24 cellular contexts compared by ENCODE assay signal in genomic region chr1:169048043-169048442, GRCh38. TPM values are rescaled to one million over a fixed set of nuclear protein-coding genes. Genes with fewer than 3 reads are reported as not detected.
DNase-seq lines count a peak whose midpoint lies in the region; ATAC-seq, FAIRE-seq and TF ChIP-seq lines count a peak whose summit lies in the region.
"Had no signal": no experiment of that assay in that cellular context is flagged by ENCODE, and none has a peak within 500 bp of the region (broad histone marks: within the 10 kb centered on the region; RNA-seq: fewer than 3 reads in every experiment).

No MANE protein-coding gene starts in this region.

- intact Hi-C loops in activated CD8-positive, alpha-beta T cell treated with anti-CD3 and anti-CD28 coated beads for 36 hours (cut with micrococcal nuclease): no loop called here
- intact Hi-C loops in dendritic cell treated with granulocyte-macrophage colony-stimulating factor and Interleukin-4, amounts not matched to agents 40 ng/mL and 50 ng/mL, for 4 days (cut with micrococcal nuclease): no loop called here
- intact Hi-C loops in CD4-positive, alpha-beta T cell (cut with DNase I, micrococcal nuclease): no loop called here

- peak overlapping the region; percentile 65 for H3K27ac Mint-ChIP-seq in activated CD8-positive, alpha-beta T cell treated with anti-CD3 and anti-CD28 coated beads for 36 hours
- no peak overlapping the region for H3K27ac Mint-ChIP-seq in activated CD8-positive, alpha-beta T cell treated with anti-CD3 and anti-CD28 coated beads, Interleukin-2, amount 10 ng/mL, durations not matched to agents 7 days and 5 days
- peak overlapping the region; percentile 51 for H3K27ac Mint-ChIP-seq in dendritic cell treated with granulocyte-macrophage colony-stimulating factor and Interleukin-4, amounts not matched to agents 40 ng/mL and 50 ng/mL, for 4 days
- no peak overlapping the region for H3K27ac Mint-ChIP-seq in CD4-positive, alpha-beta T cell
- H3K27ac Mint-ChIP-seq: activated B cell treated with CpG ODN at 0.5 μM for 24 hours had no signal

- WGBS in small intestine, 3 donors: 60 to 65% (median 60%) methylated on average over 3 of the region's 3 CpGs

- H3K4me3 ChIP-seq in small intestine (ENCODE audit: low read depth in 1 of 2, low read length in 2 of 2): no peak overlapping the region
- no peak overlapping the region for H3K4me3 ChIP-seq in BE2C (ENCODE audit: low read depth, low read length)
- H3K4me3 ChIP-seq: K562, psoas muscle, spleen, thyroid gland had no signal

- FAIRE-seq in small intestine (lab: Jason Lieb, UNC): no peak
- FAIRE-seq: A204.1, endometrium, K562, keratinocyte had no signal

- no peak for TF ChIP-seq CTCF in activated CD8-positive, alpha-beta T cell treated with anti-CD3 and anti-CD28 coated beads for 36 hours (IDR thresholded peaks at IDR 0.05)
- TF ChIP-seq CTCF in BE2C (IDR thresholded peaks at IDR 0.05; ENCODE audit: low read depth, low read length): no peak
- no peak for TF ChIP-seq CTCF in CD4-positive, alpha-beta T cell (IDR thresholded peaks at IDR 0.05)

- DNase-seq in activated CD8-positive, alpha-beta T cell treated with anti-CD3 and anti-CD28 coated beads for 36 hours: no peak
- no peak for DNase-seq in activated CD8-positive, alpha-beta T cell treated with anti-CD3 and anti-CD28 coated beads, Interleukin-2, amount 10 ng/mL, durations not matched to agents 7 days and 5 days
- peak; percentile 21 for DNase-seq in OCI-M1 (lab: John Stamatoyannopoulos, UW)
- DNase-seq in small intestine: peak; percentile 70
- no peak for DNase-seq in BE2C
- no peak for DNase-seq in CD4-positive, alpha-beta T cell
- DNase-seq: activated B cell treated with CpG ODN at 0.5 μM for 24 hours, C1 segment of cervical spinal cord, DMS53, H7, hippocampal formation, NCI-H1105, NCI-H69, psoas muscle, Right ventricle myocardium superior, spleen, thyroid gland had no signal

- H3K4me3 Mint-ChIP-seq in activated CD8-positive, alpha-beta T cell treated with anti-CD3 and anti-CD28 coated beads for 36 hours: no peak overlapping the region
- H3K4me3 Mint-ChIP-seq in activated CD8-positive, alpha-beta T cell treated with anti-CD3 and anti-CD28 coated beads, Interleukin-2, amount 10 ng/mL, durations not matched to agents 7 days and 5 days: no peak overlapping the region
- H3K4me3 Mint-ChIP-seq in dendritic cell treated with granulocyte-macrophage colony-stimulating factor and Interleukin-4, amounts not matched to agents 40 ng/mL and 50 ng/mL, for 4 days: no peak overlapping the region
- no peak overlapping the region for H3K4me3 Mint-ChIP-seq in CD4-positive, alpha-beta T cell
- H3K4me3 Mint-ChIP-seq: activated B cell treated with CpG ODN at 0.5 μM for 24 hours, neural crest cell had no signal

- H3K9me3 Mint-ChIP-seq in activated CD8-positive, alpha-beta T cell treated with anti-CD3 and anti-CD28 coated beads for 36 hours: no peaks in the 10 kb centered on the region
- peaks cover 6% of the 10 kb centered on the region for H3K9me3 Mint-ChIP-seq in activated CD8-positive, alpha-beta T cell treated with anti-CD3 and anti-CD28 coated beads, Interleukin-2, amount 10 ng/mL, durations not matched to agents 7 days and 5 days (ENCODE audit: insufficient read depth)
- no peaks in the 10 kb centered on the region for H3K9me3 Mint-ChIP-seq in dendritic cell treated with granulocyte-macrophage colony-stimulating factor and Interleukin-4, amounts not matched to agents 40 ng/mL and 50 ng/mL, for 4 days
- H3K9me3 Mint-ChIP-seq in CD4-positive, alpha-beta T cell: no peaks in the 10 kb centered on the region
- H3K9me3 Mint-ChIP-seq: activated B cell treated with CpG ODN at 0.5 μM for 24 hours, neural crest cell had no signal

- no peak overlapping the region for H3K27ac ChIP-seq in small intestine (ENCODE audit: low read depth in 1 of 2, low read length in 1 of 2)
- no peak overlapping the region for H3K27ac ChIP-seq in CD4-positive, alpha-beta T cell (ENCODE audit: low read depth, low read length)
- H3K27ac ChIP-seq: psoas muscle, spleen, thyroid gland had no signal

- POLR2A ChIA-PET in activated CD8-positive, alpha-beta T cell treated with anti-CD3 and anti-CD28 coated beads for 36 hours (lab: Charles Lee): no interaction called here
- POLR2A ChIA-PET in activated CD8-positive, alpha-beta T cell treated with anti-CD3 and anti-CD28 coated beads, Interleukin-2, amount 10 ng/mL, durations not matched to agents 7 days and 5 days (lab: Charles Lee): no interaction called here
- POLR2A ChIA-PET in CD4-positive, alpha-beta T cell (lab: Charles Lee): no interaction called here

- H3K9me3 ChIP-seq in small intestine (ENCODE audit: control insufficient read depth, low read depth): no peaks in the 10 kb centered on the region
- no peaks in the 10 kb centered on the region for H3K9me3 ChIP-seq in BE2C
- no peaks in the 10 kb centered on the region for H3K9me3 ChIP-seq in CD4-positive, alpha-beta T cell (ENCODE audit: control insufficient read depth, low read length)
- H3K9me3 ChIP-seq: psoas muscle, spleen, thyroid gland had no signal

- H3K4me1 Mint-ChIP-seq in activated CD8-positive, alpha-beta T cell treated with anti-CD3 and anti-CD28 coated beads for 36 hours (ENCODE audit: low read depth): peaks cover 64% of the 10 kb centered on the region
- peaks cover 69% of the 10 kb centered on the region for H3K4me1 Mint-ChIP-seq in activated CD8-positive, alpha-beta T cell treated with anti-CD3 and anti-CD28 coated beads, Interleukin-2, amount 10 ng/mL, durations not matched to agents 7 days and 5 days (ENCODE audit: low read depth)
- peaks cover 86% of the 10 kb centered on the region for H3K4me1 Mint-ChIP-seq in dendritic cell treated with granulocyte-macrophage colony-stimulating factor and Interleukin-4, amounts not matched to agents 40 ng/mL and 50 ng/mL, for 4 days (ENCODE audit: low read depth)
- H3K4me1 Mint-ChIP-seq in CD4-positive, alpha-beta T cell (ENCODE audit: low read depth): peaks cover 29% of the 10 kb centered on the region

- H3K27me3 Mint-ChIP-seq in activated CD8-positive, alpha-beta T cell treated with anti-CD3 and anti-CD28 coated beads for 36 hours: no peaks in the 10 kb centered on the region
- H3K27me3 Mint-ChIP-seq in activated CD8-positive, alpha-beta T cell treated with anti-CD3 and anti-CD28 coated beads, Interleukin-2, amount 10 ng/mL, durations not matched to agents 7 days and 5 days (ENCODE audit: low read depth): no peaks in the 10 kb centered on the region
- no peaks in the 10 kb centered on the region for H3K27me3 Mint-ChIP-seq in dendritic cell treated with granulocyte-macrophage colony-stimulating factor and Interleukin-4, amounts not matched to agents 40 ng/mL and 50 ng/mL, for 4 days
- H3K27me3 Mint-ChIP-seq in CD4-positive, alpha-beta T cell: no peaks in the 10 kb centered on the region

- no peaks in the 10 kb centered on the region for H3K27me3 ChIP-seq in small intestine (ENCODE audit: control insufficient read depth in 2 of 2, insufficient read depth in 2 of 2, low read length in 2 of 2)
- H3K27me3 ChIP-seq in BE2C: no peaks in the 10 kb centered on the region
- H3K27me3 ChIP-seq in CD4-positive, alpha-beta T cell (ENCODE audit: control insufficient read depth, insufficient read depth, low read length): no peaks in the 10 kb centered on the region
- H3K27me3 ChIP-seq: thyroid gland had no signal

- peaks cover 7 to 9% of the 10 kb centered on the region in 2 donors for H3K4me1 ChIP-seq in small intestine (ENCODE audit: control insufficient read depth in 2 of 2, insufficient read depth in 1 of 2, low read depth in 1 of 2, low read length in 1 of 2)
- peaks cover 3% of the 10 kb centered on the region; the same call in 1 of the 2 replicates for H3K4me1 ChIP-seq in BE2C

- no peaks in the 10 kb centered on the region for H3K36me3 Mint-ChIP-seq in activated CD8-positive, alpha-beta T cell treated with anti-CD3 and anti-CD28 coated beads for 36 hours (ENCODE audit: low read depth)
- peaks cover 21% of the 10 kb centered on the region for H3K36me3 Mint-ChIP-seq in activated CD8-positive, alpha-beta T cell treated with anti-CD3 and anti-CD28 coated beads, Interleukin-2, amount 10 ng/mL, durations not matched to agents 7 days and 5 days (ENCODE audit: low read depth)
- H3K36me3 Mint-ChIP-seq in dendritic cell treated with granulocyte-macrophage colony-stimulating factor and Interleukin-4, amounts not matched to agents 40 ng/mL and 50 ng/mL, for 4 days (ENCODE audit: low read depth): no peaks in the 10 kb centered on the region
- H3K36me3 Mint-ChIP-seq in CD4-positive, alpha-beta T cell (ENCODE audit: low read depth): no peaks in the 10 kb centered on the region

- ATAC-seq in activated CD8-positive, alpha-beta T cell treated with anti-CD3 and anti-CD28 coated beads for 36 hours: no peak
- ATAC-seq in activated CD8-positive, alpha-beta T cell treated with anti-CD3 and anti-CD28 coated beads, Interleukin-2, amount 10 ng/mL, durations not matched to agents 7 days and 5 days: no peak
- no peak for ATAC-seq in CD4-positive, alpha-beta T cell (ENCODE audit: poor library complexity)
- no peak for ATAC-seq in GM19035 (IDR thresholded peaks at IDR 0.05; ENCODE audit: unreplicated experiment)
- ATAC-seq: K562, psoas muscle had no signal

- CTCF ChIA-PET in activated CD8-positive, alpha-beta T cell treated with anti-CD3 and anti-CD28 coated beads for 36 hours (lab: Charles Lee): no interaction called here
- CTCF ChIA-PET in activated CD8-positive, alpha-beta T cell treated with anti-CD3 and anti-CD28 coated beads, Interleukin-2, amount 10 ng/mL, durations not matched to agents 7 days and 5 days (lab: Charles Lee): interaction anchor here (0.9 kb wide), 1 partner anchor 445 kb away, joined by 3 read pairs; no protein-coding TSS in a partner anchor
- CTCF ChIA-PET in CD4-positive, alpha-beta T cell (lab: Charles Lee): no interaction called here

- no peaks in the 10 kb centered on the region for H3K36me3 ChIP-seq in small intestine (ENCODE audit: control insufficient read depth in 2 of 2, insufficient read depth in 2 of 2, low read length in 2 of 2)
- no peaks in the 10 kb centered on the region for H3K36me3 ChIP-seq in BE2C
- H3K36me3 ChIP-seq: spleen, thyroid gland had no signal

RNA-seq across cellular contexts. Expression of gene ATP1B1, which starts 58.4 kb away (rescaled TPM):
- total RNA-seq in activated CD8-positive, alpha-beta T cell treated with anti-CD3 and anti-CD28 coated beads for 36 hours: 1 to 10 TPM; 3.1 to 3.7 TPM
- total RNA-seq in activated CD8-positive, alpha-beta T cell treated with anti-CD3 and anti-CD28 coated beads, Interleukin-2, amount 10 ng/mL, durations not matched to agents 7 days and 5 days: 10 to 100 TPM; 10.7 to 12.0 TPM
- polyA plus RNA-seq in small intestine: 100 to 1,000 TPM; 216 to 240 (median 238) TPM
- polyA plus RNA-seq in BE2C (2012; ENCODE audit: insufficient read depth, insufficient read length, low read depth): 111 TPM
- 1 to 10 TPM; 3.5 to 4.5 TPM for total RNA-seq in CD4-positive, alpha-beta T cell

Comparison
In these comparisons a context has a peak if more than half of its experiments do, and no peak if none do; other contexts are left out.
1. H3K27ac Mint-ChIP-seq: peak in activated CD8-positive, alpha-beta T cell treated with anti-CD3 and anti-CD28 coated beads for 36 hours (single experiment) and dendritic cell treated with granulocyte-macrophage colony-stimulating factor and Interleukin-4, amounts not matched to agents 40 ng/mL and 50 ng/mL, for 4 days (single experiment); none in activated CD8-positive, alpha-beta T cell treated with anti-CD3 and anti-CD28 coated beads, Interleukin-2, amount 10 ng/mL, durations not matched to agents 7 days and 5 days (single experiment) and CD4-positive, alpha-beta T cell (single experiment).
2. DNase-seq: peak in OCI-M1 (single experiment) and small intestine (single experiment); none in activated CD8-positive, alpha-beta T cell treated with anti-CD3 and anti-CD28 coated beads for 36 hours (single experiment), activated CD8-positive, alpha-beta T cell treated with anti-CD3 and anti-CD28 coated beads, Interleukin-2, amount 10 ng/mL, durations not matched to agents 7 days and 5 days (single experiment), BE2C (single experiment) and CD4-positive, alpha-beta T cell (0 of 10).